In the genomic region with DNA sequence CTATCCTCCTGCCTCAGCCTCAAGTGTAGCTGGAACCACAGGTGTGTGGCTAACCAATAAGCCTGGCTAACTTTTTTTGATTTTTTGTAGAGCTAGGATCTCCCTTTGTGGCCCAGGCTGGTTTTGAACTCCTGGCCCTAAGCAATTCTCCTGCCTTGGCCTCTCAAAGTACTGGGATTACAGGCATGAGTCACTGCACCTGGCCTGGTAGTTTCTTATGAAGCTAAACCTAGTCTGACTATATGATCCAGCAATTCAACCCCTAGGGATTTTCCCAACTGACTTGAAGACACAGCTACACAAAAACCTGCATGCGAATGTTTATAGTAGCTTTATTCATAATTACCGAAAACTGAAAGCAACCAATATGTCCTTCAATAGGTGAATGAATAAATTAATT, we compare ENCODE assay signal across 31 cellular contexts.
"Had no signal": no experiment of that assay in that cellular context is flagged by ENCODE, and none has a peak within 500 bp of the region (broad histone marks: within the 10 kb centered on the region; RNA-seq: fewer than 3 reads in every experiment).

No MANE protein-coding gene starts in this region.

- H3K4me3 Mint-ChIP-seq: activated B cell treated with CpG ODN at 0.5 μM for 24 hours; activated CD8-positive, alpha-beta T cell treated with anti-CD3 and anti-CD28 coated beads for 36 hours; activated naive CD4-positive, alpha-beta T cell treated with anti-CD3 and anti-CD28 coated beads, Interleukin-2, amount 50 U/mL, for 24 hours; activated naive CD8-positive, alpha-beta T cell treated with anti-CD3 and anti-CD28 coated beads, Interleukin-2, amount 50 U/mL, for 24 hours; activated T-cell treated with anti-CD3 and anti-CD28 coated beads, Interleukin-2, amount 50 U/mL, for 4 hours; activated T-helper 17 cell treated with anti-CD3 and anti-CD28 coated beads, Interleukin-2, amount 50 U/mL, for 72 hours; central memory CD8-positive, alpha-beta T cell; nephron; stimulated activated naive B cell treated with anti-CD40 and anti-IgM and Interleukin-4, amounts not matched to agents 10 μg/mL and 1 μg/mL and 100 μg/mL, for 72 hours; T-helper 2 cell treated with Interferon-gamma antibody and Interleukin-4, amounts not matched to agents 5 μg/mL and 100 μg/mL, for 36 hours had no signal

- H3K36me3 ChIP-seq: esophagus muscularis mucosa, gastrocnemius medialis, left lung, lower lobe of right lung, neutrophil, pancreas, prostate gland, stomach, thyroid gland, upper lobe of left lung, vagina had no signal

- H3K4me2 ChIP-seq: smooth muscle cell had no signal

- H3K9me3 ChIP-seq: gastrocnemius medialis, neutrophil, pancreas, prostate gland, thyroid gland, vagina had no signal

- H3K4me3 ChIP-seq: esophagus muscularis mucosa, gastrocnemius medialis, left lung, lower lobe of right lung, mucosa of descending colon, pancreas, prostate gland, smooth muscle cell, stomach, thyroid gland, upper lobe of left lung, vagina had no signal

- H3K4me1 ChIP-seq: esophagus muscularis mucosa, left lung, lower lobe of right lung, pancreas, prostate gland, stomach, thyroid gland, vagina had no signal

- H3K27ac Mint-ChIP-seq: activated B cell treated with CpG ODN at 0.5 μM for 24 hours; activated CD8-positive, alpha-beta T cell treated with anti-CD3 and anti-CD28 coated beads for 36 hours; activated naive CD4-positive, alpha-beta T cell treated with anti-CD3 and anti-CD28 coated beads, Interleukin-2, amount 50 U/mL, for 24 hours; activated naive CD8-positive, alpha-beta T cell treated with anti-CD3 and anti-CD28 coated beads, Interleukin-2, amount 50 U/mL, for 24 hours; activated T-helper 17 cell treated with anti-CD3 and anti-CD28 coated beads, Interleukin-2, amount 50 U/mL, for 72 hours; nephron; stimulated activated naive B cell treated with anti-CD40 and anti-IgM and Interleukin-4, amounts not matched to agents 10 μg/mL and 1 μg/mL and 100 μg/mL, for 72 hours; T-helper 2 cell treated with Interferon-gamma antibody and Interleukin-4, amounts not matched to agents 5 μg/mL and 100 μg/mL, for 36 hours had no signal

- DNase-seq: activated B cell treated with CpG ODN at 0.5 μM for 24 hours; activated CD4-positive, alpha-beta T cell treated with anti-CD3 and anti-CD28 coated beads, Interleukin-2, amount 50 U/mL, for 1 hour; activated CD8-positive, alpha-beta T cell treated with anti-CD3 and anti-CD28 coated beads for 36 hours; activated naive CD8-positive, alpha-beta T cell treated with anti-CD3 and anti-CD28 coated beads, Interleukin-2, amount 50 U/mL, for 24 hours; activated T-cell treated with anti-CD3 and anti-CD28 coated beads, Interleukin-2, amount 50 U/mL, for 4 hours; amygdala; dermis blood vessel endothelial cell; effector CD4-positive, alpha-beta T cell; gastrocnemius medialis; glutamatergic neuron; left lung; lower lobe of right lung; mucosa of descending colon; pancreas; retina; stimulated activated CD4-positive, alpha-beta T cell treated with anti-CD3 and anti-CD28 coated beads, Interleukin-2, amount 100 ng/mL, for 24 hours; stimulated activated naive B cell treated with anti-CD40 and anti-IgM and Interleukin-4, amounts not matched to agents 10 μg/mL and 1 μg/mL and 100 μg/mL, for 72 hours; stomach; thyroid gland; upper lobe of left lung had no signal

- H3K36me3 Mint-ChIP-seq: activated naive CD4-positive, alpha-beta T cell treated with anti-CD3 and anti-CD28 coated beads, Interleukin-2, amount 50 U/mL, for 24 hours; stimulated activated naive B cell treated with anti-CD40 and anti-IgM and Interleukin-4, amounts not matched to agents 10 μg/mL and 1 μg/mL and 100 μg/mL, for 72 hours had no signal

- H3K4me1 Mint-ChIP-seq: activated B cell treated with CpG ODN at 0.5 μM for 24 hours; activated naive CD4-positive, alpha-beta T cell treated with anti-CD3 and anti-CD28 coated beads, Interleukin-2, amount 50 U/mL, for 24 hours; activated naive CD8-positive, alpha-beta T cell treated with anti-CD3 and anti-CD28 coated beads, Interleukin-2, amount 50 U/mL, for 24 hours; activated T-helper 17 cell treated with anti-CD3 and anti-CD28 coated beads, Interleukin-2, amount 50 U/mL, for 72 hours; central memory CD8-positive, alpha-beta T cell; stimulated activated naive B cell treated with anti-CD40 and anti-IgM and Interleukin-4, amounts not matched to agents 10 μg/mL and 1 μg/mL and 100 μg/mL, for 72 hours had no signal

- ATAC-seq: activated CD8-positive, alpha-beta T cell treated with anti-CD3 and anti-CD28 coated beads for 36 hours; activated naive CD8-positive, alpha-beta T cell treated with anti-CD3 and anti-CD28 coated beads, Interleukin-2, amount 50 U/mL, for 24 hours; activated T-cell treated with anti-CD3 and anti-CD28 coated beads, Interleukin-2, amount 50 U/mL, for 4 hours; activated T-helper 17 cell treated with anti-CD3 and anti-CD28 coated beads, Interleukin-2, amount 50 U/mL, for 72 hours; gastrocnemius medialis; left lung; lower lobe of right lung; mucosa of descending colon; pancreas; sciatic nerve; stimulated activated naive B cell treated with anti-CD40 and anti-IgM and Interleukin-4, amounts not matched to agents 10 μg/mL and 1 μg/mL and 100 μg/mL, for 72 hours had no signal

- H3K27me3 Mint-ChIP-seq: activated B cell treated with CpG ODN at 0.5 μM for 24 hours; stimulated activated naive B cell treated with anti-CD40 and anti-IgM and Interleukin-4, amounts not matched to agents 10 μg/mL and 1 μg/mL and 100 μg/mL, for 72 hours had no signal

- H3K27me3 ChIP-seq: left lung, pancreas, thyroid gland, upper lobe of left lung, vagina had no signal
